In genomic region chr1:45011837-45012638, GRCh38 we compare ENCODE assay signal across 8 cellular contexts. TPM values are rescaled to one million over a fixed set of nuclear protein-coding genes. Genes with fewer than 3 reads are reported as not detected.
A peak's percentile ranks its signal among the peaks of the same experiment; 100 is the strongest.
DNase-seq lines count a peak whose midpoint lies in the region; ATAC-seq, FAIRE-seq and TF ChIP-seq lines count a peak whose summit lies in the region.

TSS of gene UROD (plus strand) at chr1:45012254. CDS start at chr1:45012266, 12 bp downstream.

- FAIRE-seq in A204.1 (lab: Jason Lieb, UNC) = peak; percentile 97
- peak; percentile 95 for FAIRE-seq in bronchial epithelial cell (lab: Jason Lieb, UNC)

- H3K27me3 ChIP-seq in bronchial epithelial cell (ENCODE audit: control insufficient read depth, insufficient read depth, low read length) (no peaks in the 10 kb centered on the region), smooth muscle cell (ENCODE audit: low read depth) (no peaks in the 10 kb centered on the region)

- peaks cover 27% of the 10 kb centered on the region for H3K36me3 ChIP-seq in bronchial epithelial cell (ENCODE audit: control insufficient read depth, insufficient read depth, low read length)
- no peaks in the 10 kb centered on the region for H3K36me3 ChIP-seq in smooth muscle cell (ENCODE audit: low read depth)

- peak within 1 kb of the TSS; percentile 54 for H3K27ac ChIP-seq in smooth muscle cell (ENCODE audit: low read depth)

- H3F3A ChIP-seq in smooth muscle cell (ENCODE audit: low read depth) = no peaks in the 10 kb centered on the region

- H4K20me1 ChIP-seq in smooth muscle cell (ENCODE audit: low read depth) = peaks cover 6% of the 10 kb centered on the region

- H2AFZ ChIP-seq in smooth muscle cell (ENCODE audit: low read depth) = peak within 1 kb of the TSS; percentile 98

- TF ChIP-seq CTCF in WI38 (IDR thresholded peaks at IDR 0.05; ENCODE audit: low read depth, low read length) (no peak), bronchial epithelial cell (IDR thresholded peaks at IDR 0.05; ENCODE audit: insufficient read depth, low read length, severe bottlenecking) (no peak), smooth muscle cell (IDR thresholded peaks at IDR 0.05; ENCODE audit: borderline replicate concordance, insufficient read depth, poor library complexity, severe bottlenecking) (no peak)

- peaks cover 17% of the 10 kb centered on the region for H3K4me1 ChIP-seq in smooth muscle cell (ENCODE audit: low read depth)

- DNase-seq in NCI-H2196 treated with DMSO at 0.1 percent for 48 hours (lab: John Stamatoyannopoulos, UW; ENCODE audit: unreplicated experiment) = peak; percentile 97
- DNase-seq in bronchial epithelial cell (ENCODE audit: low read depth) = peak; percentile 89
- DNase-seq in iPS-NIHi7 (ENCODE audit: extremely low spot score) = peak; percentile 97
- DNase-seq in smooth muscle cell (lab: John Stamatoyannopoulos, UW; ENCODE audit: unreplicated experiment) = peak; percentile 37

- H3K9me3 ChIP-seq in smooth muscle cell (replicated peaks; ENCODE audit: low read depth) = no peaks in the 10 kb centered on the region

- peak within 1 kb of the TSS; percentile 99 for H3K4me2 ChIP-seq in smooth muscle cell

- peaks cover 10% of the 10 kb centered on the region for H3K79me2 ChIP-seq in smooth muscle cell (ENCODE audit: low read depth)

- H3K9ac ChIP-seq in smooth muscle cell (ENCODE audit: low read depth) = peak within 1 kb of the TSS; percentile 72

- WGBS in smooth muscle cell (ENCODE audit: low lambda C conversion rate) = 6% methylated on average over 21 of the region's 21 CpGs

- H3K4me3 ChIP-seq in WI38 (ENCODE audit: low read depth, low read length) (peak within 1 kb of the TSS; percentile 91), bronchial epithelial cell (ENCODE audit: low read depth, low read length) (peak within 1 kb of the TSS; percentile 68), smooth muscle cell (peak within 1 kb of the TSS; percentile 88)

- ATAC-seq in GM18861 (IDR thresholded peaks at IDR 0.05; ENCODE audit: unreplicated experiment) (peak; percentile 60), HG03135 (IDR thresholded peaks at IDR 0.05; ENCODE audit: unreplicated experiment) (peak; percentile 67)

RNA-seq across cellular contexts. Expression of gene UROD, which starts in this region (rescaled TPM):
- 122 and 151 TPM in 2 replicates for total RNA-seq in bronchial epithelial cell
- 53.7 and 82.4 TPM in 2 replicates for total RNA-seq in smooth muscle cell
- polyA plus RNA-seq in smooth muscle cell = 122 and 123 TPM in 2 replicates

Comparison
In these comparisons a context has a peak if more than half of its experiments do, and no peak if none do; other contexts are left out.
1. Peak in every context shown above with its lines: DNase-seq, ATAC-seq, H3K4me3 ChIP-seq and H3K27ac ChIP-seq.
2. DNase-seq: peak in every context shown above with its lines; median percentile 97 in NCI-H2196 treated with DMSO at 0.1 percent for 48 hours; 97 in iPS-NIHi7; 89 in bronchial epithelial cell; 37 in smooth muscle cell.